In genomic region chr1:171501305-171502021, GRCh38 we compare ENCODE assay signal across 12 cellular contexts. TPM values are rescaled to one million over a fixed set of nuclear protein-coding genes. Genes with fewer than 3 reads are reported as not detected.
DNase-seq lines count a peak whose midpoint lies in the region; ATAC-seq and TF ChIP-seq lines count a peak whose summit lies in the region.
"Had no signal": no experiment of that assay in that cellular context is flagged by ENCODE, and none has a peak within 500 bp of the region (broad histone marks: within the 10 kb centered on the region; RNA-seq: fewer than 3 reads in every experiment).

No MANE protein-coding gene starts in this region.

- intact Hi-C loops in activated CD4-positive, alpha-beta memory T cell treated with anti-CD3 and anti-CD28 coated beads for 36 hours (cut with micrococcal nuclease), result loop anchor here (1.0 to 5.0 kb wide), 3 partner anchors 13 to 241 kb away; partner anchors contain the start of gene VAMP4
- intact Hi-C loops in mammary epithelial cell (cut with micrococcal nuclease) (no loop called here), lower lobe of right lung (cut with DNase I) (no loop called here)

- H4K20me1 ChIP-seq in mammary epithelial cell (ENCODE audit: insufficient read depth, low read length), result peaks cover 36% of the 10 kb centered on the region

- peaks cover 88 to 100% (median 94%) of the 10 kb centered on the region in 3 donors for H3K4me1 Mint-ChIP-seq in CD8-positive, alpha-beta memory T cell
- H3K4me1 Mint-ChIP-seq in activated CD4-positive, alpha-beta memory T cell treated with anti-CD3 and anti-CD28 coated beads for 36 hours (ENCODE audit: low read depth), result peaks cover 89% of the 10 kb centered on the region

- in situ Hi-C loops in mammary epithelial cell (cut with MboI; ENCODE audit: low sequenced_read_pairs in 2 of 2), result no loop called here

- ATAC-seq in GM19025 (IDR thresholded peaks at IDR 0.05; ENCODE audit: low read depth, unreplicated experiment) (peak; percentile 79), HG02885 (IDR thresholded peaks at IDR 0.05; ENCODE audit: poor library complexity, unreplicated experiment) (peak; percentile 70), lower lobe of right lung (no peak)

- no peak overlapping the region for H3K4me3 ChIP-seq in CD8-positive, alpha-beta memory T cell (ENCODE audit: low read length)
- H3K4me3 ChIP-seq in mammary epithelial cell (replicated peaks in 1 of 3; ENCODE audit: insufficient read depth in 1 of 3, low read depth in 2 of 3, low read length in 3 of 3) (no peak overlapping the region), lower lobe of right lung (no peak overlapping the region)
- H3K4me3 ChIP-seq: stomach had no signal

- POLR2A ChIA-PET in CD8-positive, alpha-beta memory T cell (lab: Charles Lee), result interaction anchor here (0.9 kb wide), 1 partner anchor 16 kb away, joined by 3 read pairs; no protein-coding TSS in a partner anchor
- POLR2A ChIA-PET in activated CD4-positive, alpha-beta memory T cell treated with anti-CD3 and anti-CD28 coated beads for 36 hours (lab: Charles Lee), result interaction anchor here (0.5 to 2.5 kb wide), 3 partner anchors 14 to 196 kb away, joined by 3 to 24 read pairs (median 4); partner anchors contain the start of gene PRRC2C

- no peak for DNase-seq in CD8-positive, alpha-beta memory T cell
- peak; percentile 25 for DNase-seq in activated CD4-positive, alpha-beta memory T cell treated with anti-CD3 and anti-CD28 coated beads for 36 hours
- DNase-seq in mammary epithelial cell (no peak), NCI-H187 treated with DMSO at 0.1 percent for 48 hours (lab: John Stamatoyannopoulos, UW) (no peak), lower lobe of right lung (no peak), NCI-H2196 (lab: John Stamatoyannopoulos, UW; ENCODE audit: unreplicated experiment) (no peak)
- DNase-seq: Calu3, mesenchymal stem cell, NCI-H187, stomach had no signal

- no peak overlapping the region for H3K27ac ChIP-seq in CD8-positive, alpha-beta memory T cell (ENCODE audit: low read depth, low read length)
- H3K27ac ChIP-seq in mammary epithelial cell (ENCODE audit: insufficient read depth, low read depth, low read length) (no peak overlapping the region), lower lobe of right lung (no peak overlapping the region)
- H3K27ac ChIP-seq: stomach had no signal

- no peaks in the 10 kb centered on the region for H3K27me3 Mint-ChIP-seq in CD8-positive, alpha-beta memory T cell
- no peaks in the 10 kb centered on the region for H3K27me3 Mint-ChIP-seq in activated CD4-positive, alpha-beta memory T cell treated with anti-CD3 and anti-CD28 coated beads for 36 hours

- H2AFZ ChIP-seq in mammary epithelial cell (ENCODE audit: low read depth, low read length), result no peak overlapping the region

- peaks cover 61% of the 10 kb centered on the region for H3K4me1 ChIP-seq in CD8-positive, alpha-beta memory T cell (ENCODE audit: insufficient read depth, low read length)
- H3K4me1 ChIP-seq in mammary epithelial cell (ENCODE audit: insufficient read depth, low read length) (no peaks in the 10 kb centered on the region), lower lobe of right lung (peaks cover 27% of the 10 kb centered on the region)

- H3K36me3 Mint-ChIP-seq in CD8-positive, alpha-beta memory T cell, result peaks cover 0 to 58% (median 14%) of the 10 kb centered on the region in 3 donors
- H3K36me3 Mint-ChIP-seq in activated CD4-positive, alpha-beta memory T cell treated with anti-CD3 and anti-CD28 coated beads for 36 hours, result peaks cover 34% of the 10 kb centered on the region

- no peaks in the 10 kb centered on the region for H3K9me3 ChIP-seq in CD8-positive, alpha-beta memory T cell (ENCODE audit: low read length)
- no peaks in the 10 kb centered on the region for H3K9me3 ChIP-seq in mammary epithelial cell (replicated peaks; ENCODE audit: insufficient read depth, low read length)
- no peaks in the 10 kb centered on the region for H3K9me3 ChIP-seq in lower lobe of right lung
- H3K9me3 ChIP-seq: stomach had no signal

- peaks cover 8% of the 10 kb centered on the region for H3K36me3 ChIP-seq in CD8-positive, alpha-beta memory T cell (ENCODE audit: insufficient read depth, low read length)
- H3K36me3 ChIP-seq in mammary epithelial cell (ENCODE audit: insufficient read depth, low read length), result peaks cover 5% of the 10 kb centered on the region
- no peaks in the 10 kb centered on the region for H3K36me3 ChIP-seq in lower lobe of right lung
- H3K36me3 ChIP-seq: stomach had no signal

- H3K9me3 Mint-ChIP-seq in CD8-positive, alpha-beta memory T cell, result no peaks in the 10 kb centered on the region
- no peaks in the 10 kb centered on the region for H3K9me3 Mint-ChIP-seq in activated CD4-positive, alpha-beta memory T cell treated with anti-CD3 and anti-CD28 coated beads for 36 hours

- no peak overlapping the region for H3K4me2 ChIP-seq in mammary epithelial cell (ENCODE audit: insufficient read depth, low read depth, low read length)

- peak overlapping the region in 5 of 7 donors; percentile 10 to 45 (median 39) for H3K4me3 Mint-ChIP-seq in CD8-positive, alpha-beta memory T cell
- H3K4me3 Mint-ChIP-seq in activated CD4-positive, alpha-beta memory T cell treated with anti-CD3 and anti-CD28 coated beads for 36 hours, result no peak overlapping the region

- CTCF ChIA-PET in CD8-positive, alpha-beta memory T cell (lab: Charles Lee), result interaction anchor here (1.3 kb wide), 1 partner anchor 57 kb away, joined by 4 read pairs; no protein-coding TSS in a partner anchor
- CTCF ChIA-PET in activated CD4-positive, alpha-beta memory T cell treated with anti-CD3 and anti-CD28 coated beads for 36 hours (lab: Charles Lee), result interaction anchor here (0.7 to 3.8 kb wide), 4 partner anchors 11 to 943 kb away, joined by 3 to 39 read pairs (median 4); partner anchors contain the start of gene PRRC2C
- CTCF ChIA-PET in mammary epithelial cell (lab: Charles Lee; ENCODE audit: low non-redundant PET), result no interaction called here

- peaks cover 100% of the 10 kb centered on the region for H3K79me2 ChIP-seq in mammary epithelial cell (ENCODE audit: insufficient read depth, low read length)

- H3K9ac ChIP-seq in mammary epithelial cell (ENCODE audit: insufficient read depth, low read length), result no peak overlapping the region

- no TSS peak for BruUV-seq in mammary epithelial cell (replicated peaks; lab: Mats Ljungman, UMichigan)

- TF ChIP-seq CTCF in mammary epithelial cell (conservative IDR thresholded peaks at IDR 0.05 in 1 of 2, IDR thresholded peaks at IDR 0.05 in 1 of 2; ENCODE audit: extremely low read depth in 1 of 2, insufficient read depth in 1 of 2, low read depth in 1 of 2, low read length in 2 of 2) (no peak), lower lobe of right lung (IDR thresholded peaks at IDR 0.05) (no peak)

- no peaks in the 10 kb centered on the region for H3K27me3 ChIP-seq in CD8-positive, alpha-beta memory T cell (ENCODE audit: insufficient read depth, low read length, poor library complexity, severe bottlenecking)
- no peaks in the 10 kb centered on the region for H3K27me3 ChIP-seq in mammary epithelial cell (ENCODE audit: insufficient read depth, low read length)
- H3K27me3 ChIP-seq in lower lobe of right lung (ENCODE audit: low read depth), result no peaks in the 10 kb centered on the region
- H3K27me3 ChIP-seq: stomach had no signal

- dilution Hi-C loops in mammary epithelial cell (cut with HindIII; ENCODE audit: low sequenced_read_pairs), result no loop called here

- H3K27ac Mint-ChIP-seq in CD8-positive, alpha-beta memory T cell, result peak overlapping the region in 5 of 8 donors; percentile 5 to 64 (median 43)
- H3K27ac Mint-ChIP-seq in activated CD4-positive, alpha-beta memory T cell treated with anti-CD3 and anti-CD28 coated beads for 36 hours, result peak overlapping the region; percentile 85

RNA-seq across cellular contexts. Expression of gene PRRC2C, which starts 16.1 kb away (rescaled TPM):
- 100 to 1,000 TPM; 262 to 275 TPM for total RNA-seq in CD8-positive, alpha-beta memory T cell
- polyA plus RNA-seq in CD8-positive, alpha-beta memory T cell, result 106 TPM
- 100 to 1,000 TPM; 191 to 205 TPM for total RNA-seq in activated CD4-positive, alpha-beta memory T cell treated with anti-CD3 and anti-CD28 coated beads for 36 hours
- total RNA-seq in mammary epithelial cell, result 100 to 1,000 TPM in 1 of 2 donors, 10 to 100 TPM in 1; 56.3 to 177 TPM
- 49.5 TPM for polyA plus RNA-seq in mammary epithelial cell
- 165 TPM for polyA minus RNA-seq in mammary epithelial cell
- total RNA-seq in lower lobe of right lung, result 150 TPM

Comparison
In these comparisons a context has a peak if more than half of its experiments do, and no peak if none do; other contexts are left out.
1. ATAC-seq: peak in GM19025 (single experiment) and HG02885 (single experiment); none in lower lobe of right lung (0 of 2).